1 cellular context compared by ENCODE assay signal in the genomic region with DNA sequence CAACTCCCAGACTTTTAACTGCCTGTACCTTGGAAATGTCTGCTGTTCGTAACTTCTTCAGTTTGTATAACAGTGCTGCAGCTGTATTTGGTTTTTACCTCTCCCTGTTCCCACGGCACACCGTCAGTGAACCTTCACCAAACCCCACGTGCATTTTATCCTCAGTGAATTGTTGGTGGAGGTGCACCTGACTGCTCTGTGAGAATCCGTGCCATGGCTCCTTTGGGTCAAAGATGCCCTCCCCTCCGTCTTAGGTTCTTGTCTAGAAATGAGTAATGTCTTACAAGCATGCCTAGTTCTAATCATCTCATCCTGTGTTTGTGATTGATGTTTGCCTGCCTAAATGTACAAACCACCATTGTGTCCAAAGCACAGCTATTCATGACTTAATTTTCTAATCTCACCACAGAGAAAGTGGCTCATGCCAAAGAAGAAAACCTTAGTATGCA.
TF ChIP-seq lines count a peak whose summit lies in the region.

No MANE protein-coding gene starts in this region.

TF ChIP-seq in GM23338, 12 proteins besides CTCF, POLR2A, EP300 and RAD21 (continued from another document):
- TF ChIP-seq, protein P1, sequence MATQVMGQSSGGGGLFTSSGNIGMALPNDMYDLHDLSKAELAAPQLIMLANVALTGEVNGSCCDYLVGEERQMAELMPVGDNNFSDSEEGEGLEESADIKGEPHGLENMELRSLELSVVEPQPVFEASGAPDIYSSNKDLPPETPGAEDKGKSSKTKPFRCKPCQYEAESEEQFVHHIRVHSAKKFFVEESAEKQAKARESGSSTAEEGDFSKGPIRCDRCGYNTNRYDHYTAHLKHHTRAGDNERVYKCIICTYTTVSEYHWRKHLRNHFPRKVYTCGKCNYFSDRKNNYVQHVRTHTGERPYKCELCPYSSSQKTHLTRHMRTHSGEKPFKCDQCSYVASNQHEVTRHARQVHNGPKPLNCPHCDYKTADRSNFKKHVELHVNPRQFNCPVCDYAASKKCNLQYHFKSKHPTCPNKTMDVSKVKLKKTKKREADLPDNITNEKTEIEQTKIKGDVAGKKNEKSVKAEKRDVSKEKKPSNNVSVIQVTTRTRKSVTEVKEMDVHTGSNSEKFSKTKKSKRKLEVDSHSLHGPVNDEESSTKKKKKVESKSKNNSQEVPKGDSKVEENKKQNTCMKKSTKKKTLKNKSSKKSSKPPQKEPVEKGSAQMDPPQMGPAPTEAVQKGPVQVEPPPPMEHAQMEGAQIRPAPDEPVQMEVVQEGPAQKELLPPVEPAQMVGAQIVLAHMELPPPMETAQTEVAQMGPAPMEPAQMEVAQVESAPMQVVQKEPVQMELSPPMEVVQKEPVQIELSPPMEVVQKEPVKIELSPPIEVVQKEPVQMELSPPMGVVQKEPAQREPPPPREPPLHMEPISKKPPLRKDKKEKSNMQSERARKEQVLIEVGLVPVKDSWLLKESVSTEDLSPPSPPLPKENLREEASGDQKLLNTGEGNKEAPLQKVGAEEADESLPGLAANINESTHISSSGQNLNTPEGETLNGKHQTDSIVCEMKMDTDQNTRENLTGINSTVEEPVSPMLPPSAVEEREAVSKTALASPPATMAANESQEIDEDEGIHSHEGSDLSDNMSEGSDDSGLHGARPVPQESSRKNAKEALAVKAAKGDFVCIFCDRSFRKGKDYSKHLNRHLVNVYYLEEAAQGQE (IDR thresholded peaks at IDR 0.05; ENCODE audit: unreplicated experiment) = no peak
- TF ChIP-seq, protein P2, sequence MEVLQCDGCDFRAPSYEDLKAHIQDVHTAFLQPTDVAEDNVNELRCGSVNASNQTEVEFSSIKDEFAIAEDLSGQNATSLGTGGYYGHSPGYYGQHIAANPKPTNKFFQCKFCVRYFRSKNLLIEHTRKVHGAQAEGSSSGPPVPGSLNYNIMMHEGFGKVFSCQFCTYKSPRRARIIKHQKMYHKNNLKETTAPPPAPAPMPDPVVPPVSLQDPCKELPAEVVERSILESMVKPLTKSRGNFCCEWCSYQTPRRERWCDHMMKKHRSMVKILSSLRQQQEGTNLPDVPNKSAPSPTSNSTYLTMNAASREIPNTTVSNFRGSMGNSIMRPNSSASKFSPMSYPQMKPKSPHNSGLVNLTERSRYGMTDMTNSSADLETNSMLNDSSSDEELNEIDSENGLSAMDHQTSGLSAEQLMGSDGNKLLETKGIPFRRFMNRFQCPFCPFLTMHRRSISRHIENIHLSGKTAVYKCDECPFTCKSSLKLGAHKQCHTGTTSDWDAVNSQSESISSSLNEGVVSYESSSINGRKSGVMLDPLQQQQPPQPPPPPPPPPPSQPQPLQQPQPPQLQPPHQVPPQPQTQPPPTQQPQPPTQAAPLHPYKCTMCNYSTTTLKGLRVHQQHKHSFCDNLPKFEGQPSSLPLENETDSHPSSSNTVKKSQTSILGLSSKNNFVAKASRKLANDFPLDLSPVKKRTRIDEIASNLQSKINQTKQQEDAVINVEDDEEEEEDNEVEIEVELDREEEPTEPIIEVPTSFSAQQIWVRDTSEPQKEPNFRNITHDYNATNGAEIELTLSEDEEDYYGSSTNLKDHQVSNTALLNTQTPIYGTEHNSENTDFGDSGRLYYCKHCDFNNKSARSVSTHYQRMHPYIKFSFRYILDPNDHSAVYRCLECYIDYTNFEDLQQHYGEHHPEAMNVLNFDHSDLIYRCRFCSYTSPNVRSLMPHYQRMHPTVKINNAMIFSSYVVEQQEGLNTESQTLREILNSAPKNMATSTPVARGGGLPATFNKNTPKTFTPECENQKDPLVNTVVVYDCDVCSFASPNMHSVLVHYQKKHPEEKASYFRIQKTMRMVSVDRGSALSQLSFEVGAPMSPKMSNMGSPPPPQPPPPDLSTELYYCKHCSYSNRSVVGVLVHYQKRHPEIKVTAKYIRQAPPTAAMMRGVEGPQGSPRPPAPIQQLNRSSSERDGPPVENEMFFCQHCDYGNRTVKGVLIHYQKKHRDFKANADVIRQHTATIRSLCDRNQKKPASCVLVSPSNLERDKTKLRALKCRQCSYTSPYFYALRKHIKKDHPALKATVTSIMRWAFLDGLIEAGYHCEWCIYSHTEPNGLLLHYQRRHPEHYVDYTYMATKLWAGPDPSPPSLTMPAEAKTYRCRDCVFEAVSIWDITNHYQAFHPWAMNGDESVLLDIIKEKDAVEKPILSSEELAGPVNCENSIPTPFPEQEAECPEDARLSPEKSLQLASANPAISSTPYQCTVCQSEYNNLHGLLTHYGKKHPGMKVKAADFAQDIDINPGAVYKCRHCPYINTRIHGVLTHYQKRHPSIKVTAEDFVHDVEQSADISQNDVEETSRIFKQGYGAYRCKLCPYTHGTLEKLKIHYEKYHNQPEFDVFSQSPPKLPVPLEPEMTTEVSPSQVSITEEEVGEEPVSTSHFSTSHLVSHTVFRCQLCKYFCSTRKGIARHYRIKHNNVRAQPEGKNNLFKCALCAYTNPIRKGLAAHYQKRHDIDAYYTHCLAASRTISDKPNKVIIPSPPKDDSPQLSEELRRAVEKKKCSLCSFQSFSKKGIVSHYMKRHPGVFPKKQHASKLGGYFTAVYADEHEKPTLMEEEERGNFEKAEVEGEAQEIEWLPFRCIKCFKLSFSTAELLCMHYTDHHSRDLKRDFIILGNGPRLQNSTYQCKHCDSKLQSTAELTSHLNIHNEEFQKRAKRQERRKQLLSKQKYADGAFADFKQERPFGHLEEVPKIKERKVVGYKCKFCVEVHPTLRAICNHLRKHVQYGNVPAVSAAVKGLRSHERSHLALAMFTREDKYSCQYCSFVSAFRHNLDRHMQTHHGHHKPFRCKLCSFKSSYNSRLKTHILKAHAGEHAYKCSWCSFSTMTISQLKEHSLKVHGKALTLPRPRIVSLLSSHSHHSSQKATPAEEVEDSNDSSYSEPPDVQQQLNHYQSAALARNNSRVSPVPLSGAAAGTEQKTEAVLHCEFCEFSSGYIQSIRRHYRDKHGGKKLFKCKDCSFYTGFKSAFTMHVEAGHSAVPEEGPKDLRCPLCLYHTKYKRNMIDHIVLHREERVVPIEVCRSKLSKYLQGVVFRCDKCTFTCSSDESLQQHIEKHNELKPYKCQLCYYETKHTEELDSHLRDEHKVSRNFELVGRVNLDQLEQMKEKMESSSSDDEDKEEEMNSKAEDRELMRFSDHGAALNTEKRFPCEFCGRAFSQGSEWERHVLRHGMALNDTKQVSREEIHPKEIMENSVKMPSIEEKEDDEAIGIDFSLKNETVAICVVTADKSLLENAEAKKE (CRISPR knock-in tag; IDR thresholded peaks at IDR 0.05) = no peak
- no peak for TF ChIP-seq CREB1 (CRISPR knock-in tag; IDR thresholded peaks at IDR 0.05; ENCODE audit: low read depth)
- TF ChIP-seq POLR2AphosphoS5 (IDR thresholded peaks at IDR 0.05; ENCODE audit: low read depth) = no peak
- TF ChIP-seq NANOG (IDR thresholded peaks at IDR 0.05; ENCODE audit: borderline replicate concordance) = no peak
- TF ChIP-seq ZNF114 (CRISPR knock-in tag; IDR thresholded peaks at IDR 0.05) = no peak
